Comparison of ENCODE assay signal across 8 cellular contexts in genomic region chr4:1351854-1352633, GRCh38. TPM values are rescaled to one million over a fixed set of nuclear protein-coding genes. Genes with fewer than 3 reads are reported as not detected.
DNase-seq lines count a peak whose midpoint lies in the region; ATAC-seq and TF ChIP-seq lines count a peak whose summit lies in the region.

No MANE protein-coding gene starts in this region.

- WGBS in right lobe of liver (ENCODE audit: insufficient coverage, low coverage, low lambda C conversion rate, missing lambda C conversion rate): 6% methylated on average over 11 of the region's 26 CpGs

- intact Hi-C loops in activated CD4-positive, alpha-beta T cell treated with anti-CD3 and anti-CD28 coated beads, Interleukin-2, amount 10 ng/mL, durations not matched to agents 24 days and 14 days (cut with micrococcal nuclease): loop anchor here (1.0 kb wide), 2 partner anchors 185 to 222 kb away; no protein-coding TSS in a partner anchor
- intact Hi-C loops in right lobe of liver (cut with DNase I): loop anchor here (5.0 to 10.0 kb wide), 3 partner anchors 163 to 275 kb away; no protein-coding TSS in a partner anchor

- H3K4me1 ChIP-seq in GM23338 (ENCODE audit: insufficient read depth): peaks cover 8% of the 10 kb centered on the region
- H3K4me1 ChIP-seq in right lobe of liver: peaks cover 0 to 11% (median 4%) of the 10 kb centered on the region in 4 donors

- 0 out of 2 replicates have a peak, but pooled peaks cover 3% of the 10 kb centered on the region for H4K20me1 ChIP-seq in GM23338 (replicated peaks; ENCODE audit: insufficient read depth)

- TF ChIP-seq POLR2A in right lobe of liver (IDR thresholded peaks at IDR 0.05): no peak

- peak; percentile 95 for TF ChIP-seq CTCF in AG09309 (IDR thresholded peaks at IDR 0.05; ENCODE audit: control insufficient read depth, insufficient read depth, low read depth, low read length, missing control alignments)
- TF ChIP-seq CTCF in GM23338 (conservative IDR thresholded peaks at IDR 0.05; ENCODE audit: low read depth in 2 of 2): peak; percentile 81 to 96
- TF ChIP-seq CTCF in chondrocyte (IDR thresholded peaks at IDR 0.05): peak; percentile 97
- peak; percentile 82 to 99 (median 96) for TF ChIP-seq CTCF in right lobe of liver (IDR thresholded peaks at IDR 0.05)

- H3K9me3 Mint-ChIP-seq in GM23338 (no peaks in the 10 kb centered on the region), chondrocyte (ENCODE audit: low read depth) (no peaks in the 10 kb centered on the region)
- no peaks in the 10 kb centered on the region for H3K9me3 Mint-ChIP-seq in activated CD4-positive, alpha-beta T cell treated with anti-CD3 and anti-CD28 coated beads, Interleukin-2, amount 10 ng/mL, durations not matched to agents 24 days and 14 days

- H3K4me2 ChIP-seq in GM23338: no peak overlapping the region

- H3K4me1 Mint-ChIP-seq in GM23338: peaks cover 13% of the 10 kb centered on the region
- H3K4me1 Mint-ChIP-seq in activated CD4-positive, alpha-beta T cell treated with anti-CD3 and anti-CD28 coated beads, Interleukin-2, amount 10 ng/mL, durations not matched to agents 24 days and 14 days: peaks cover 22% of the 10 kb centered on the region
- H3K4me1 Mint-ChIP-seq in chondrocyte (ENCODE audit: low read depth): peaks cover 30% of the 10 kb centered on the region

- H3K9me2 ChIP-seq in GM23338 (ENCODE audit: insufficient read depth): no peaks in the 10 kb centered on the region

- H3K27ac ChIP-seq in GM23338 (ENCODE audit: low read depth) (no peak overlapping the region), right lobe of liver (no peak overlapping the region)

- no peaks in the 10 kb centered on the region for H3K9me3 ChIP-seq in right lobe of liver

- H3K36me3 Mint-ChIP-seq in GM23338 (ENCODE audit: low read depth) (peaks cover 25% of the 10 kb centered on the region), chondrocyte (ENCODE audit: low read depth) (peaks cover 7% of the 10 kb centered on the region)
- peaks cover 11% of the 10 kb centered on the region for H3K36me3 Mint-ChIP-seq in activated CD4-positive, alpha-beta T cell treated with anti-CD3 and anti-CD28 coated beads, Interleukin-2, amount 10 ng/mL, durations not matched to agents 24 days and 14 days (ENCODE audit: low read depth)

- ATAC-seq in GM23338 (peak; percentile 51), right lobe of liver (peak; percentile 55 to 58 (median 55)), GM21717 (IDR thresholded peaks at IDR 0.05; ENCODE audit: unreplicated experiment) (no peak)

- no peak for DNase-seq in AG09309 (ENCODE audit: low read depth)
- DNase-seq in GM23338 (ENCODE audit: low spot score): peak; percentile 96
- peak; percentile 33 for DNase-seq in NCI-H2227 treated with DMSO at 0.1 percent for 48 hours (lab: John Stamatoyannopoulos, UW)
- DNase-seq in activated CD4-positive, alpha-beta T cell treated with anti-CD3 and anti-CD28 coated beads, Interleukin-2, amount 10 ng/mL, durations not matched to agents 24 days and 14 days: peak; percentile 97
- no peak for DNase-seq in chondrocyte (ENCODE audit: low spot score)
- DNase-seq in right lobe of liver: peak; percentile 87 to 88 (median 88)
- peak; percentile 86 to 97 for DNase-seq in stimulated activated CD4-positive, alpha-beta T cell treated with anti-CD3 and anti-CD28 coated beads, Interleukin-4, amount 100 ng/mL, for 48 hours (ENCODE audit: low read depth in 2 of 2)

- H3K36me3 ChIP-seq in GM23338 (ENCODE audit: insufficient read depth): no peaks in the 10 kb centered on the region
- H3K36me3 ChIP-seq in right lobe of liver: peaks cover 0 to 17% (median 3%) of the 10 kb centered on the region in 4 donors

- H2AFZ ChIP-seq in GM23338: no peak overlapping the region

- H3K27me3 ChIP-seq in GM23338 (ENCODE audit: insufficient read depth) (no peaks in the 10 kb centered on the region), right lobe of liver (no peaks in the 10 kb centered on the region)

- no peak overlapping the region for H3K27ac Mint-ChIP-seq in GM23338
- peak overlapping the region; percentile 72 for H3K27ac Mint-ChIP-seq in activated CD4-positive, alpha-beta T cell treated with anti-CD3 and anti-CD28 coated beads, Interleukin-2, amount 10 ng/mL, durations not matched to agents 24 days and 14 days
- H3K27ac Mint-ChIP-seq in chondrocyte (ENCODE audit: unreplicated experiment): peak overlapping the region; percentile 59

- peaks cover 16% of the 10 kb centered on the region for H3K27me3 Mint-ChIP-seq in GM23338 (ENCODE audit: insufficient read depth, low read depth, poor library complexity)
- H3K27me3 Mint-ChIP-seq in activated CD4-positive, alpha-beta T cell treated with anti-CD3 and anti-CD28 coated beads, Interleukin-2, amount 10 ng/mL, durations not matched to agents 24 days and 14 days: no peaks in the 10 kb centered on the region
- H3K27me3 Mint-ChIP-seq in chondrocyte (ENCODE audit: low read depth): no peaks in the 10 kb centered on the region

- H3K4me3 Mint-ChIP-seq in GM23338 (no peak overlapping the region), chondrocyte (ENCODE audit: unreplicated experiment) (no peak overlapping the region)
- no peak overlapping the region for H3K4me3 Mint-ChIP-seq in activated CD4-positive, alpha-beta T cell treated with anti-CD3 and anti-CD28 coated beads, Interleukin-2, amount 10 ng/mL, durations not matched to agents 24 days and 14 days

- H3K4me3 ChIP-seq in AG09309 (ENCODE audit: control insufficient read depth, low read depth, low read length) (no peak overlapping the region), GM23338 (no peak overlapping the region), right lobe of liver (no peak overlapping the region)

- no peaks in the 10 kb centered on the region; the same call in 1 of the 2 replicates for H3K79me2 ChIP-seq in GM23338 (replicated peaks; ENCODE audit: insufficient read depth)

- no peaks in the 10 kb centered on the region; the same call in 1 of the 2 replicates for H3F3A ChIP-seq in GM23338 (replicated peaks; ENCODE audit: low read depth)

TF ChIP-seq in GM23338, 12 proteins besides CTCF, POLR2A, EP300 and RAD21:
- TF ChIP-seq CREB1 (CRISPR knock-in tag; IDR thresholded peaks at IDR 0.05; ENCODE audit: low read depth) (no peak), EZH2 (IDR thresholded peaks at IDR 0.05; ENCODE audit: low read depth, unreplicated experiment) (no peak), ZNF114 (CRISPR knock-in tag; IDR thresholded peaks at IDR 0.05) (no peak), NANOG (IDR thresholded peaks at IDR 0.05; ENCODE audit: borderline replicate concordance) (no peak)
- TF ChIP-seq, protein P1, sequence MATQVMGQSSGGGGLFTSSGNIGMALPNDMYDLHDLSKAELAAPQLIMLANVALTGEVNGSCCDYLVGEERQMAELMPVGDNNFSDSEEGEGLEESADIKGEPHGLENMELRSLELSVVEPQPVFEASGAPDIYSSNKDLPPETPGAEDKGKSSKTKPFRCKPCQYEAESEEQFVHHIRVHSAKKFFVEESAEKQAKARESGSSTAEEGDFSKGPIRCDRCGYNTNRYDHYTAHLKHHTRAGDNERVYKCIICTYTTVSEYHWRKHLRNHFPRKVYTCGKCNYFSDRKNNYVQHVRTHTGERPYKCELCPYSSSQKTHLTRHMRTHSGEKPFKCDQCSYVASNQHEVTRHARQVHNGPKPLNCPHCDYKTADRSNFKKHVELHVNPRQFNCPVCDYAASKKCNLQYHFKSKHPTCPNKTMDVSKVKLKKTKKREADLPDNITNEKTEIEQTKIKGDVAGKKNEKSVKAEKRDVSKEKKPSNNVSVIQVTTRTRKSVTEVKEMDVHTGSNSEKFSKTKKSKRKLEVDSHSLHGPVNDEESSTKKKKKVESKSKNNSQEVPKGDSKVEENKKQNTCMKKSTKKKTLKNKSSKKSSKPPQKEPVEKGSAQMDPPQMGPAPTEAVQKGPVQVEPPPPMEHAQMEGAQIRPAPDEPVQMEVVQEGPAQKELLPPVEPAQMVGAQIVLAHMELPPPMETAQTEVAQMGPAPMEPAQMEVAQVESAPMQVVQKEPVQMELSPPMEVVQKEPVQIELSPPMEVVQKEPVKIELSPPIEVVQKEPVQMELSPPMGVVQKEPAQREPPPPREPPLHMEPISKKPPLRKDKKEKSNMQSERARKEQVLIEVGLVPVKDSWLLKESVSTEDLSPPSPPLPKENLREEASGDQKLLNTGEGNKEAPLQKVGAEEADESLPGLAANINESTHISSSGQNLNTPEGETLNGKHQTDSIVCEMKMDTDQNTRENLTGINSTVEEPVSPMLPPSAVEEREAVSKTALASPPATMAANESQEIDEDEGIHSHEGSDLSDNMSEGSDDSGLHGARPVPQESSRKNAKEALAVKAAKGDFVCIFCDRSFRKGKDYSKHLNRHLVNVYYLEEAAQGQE (IDR thresholded peaks at IDR 0.05; ENCODE audit: unreplicated experiment): no peak
TF ChIP-seq in GM23338: peak in this region for 0.

RNA-seq across cellular contexts. Expression of gene UVSSA, which starts 5.0 kb away (rescaled TPM):
- 11.8 and 27.7 TPM in 2 replicates for total RNA-seq in GM23338 (2014; rRNA removed; shearing (Covaris generic))
- 5.9 and 6.5 TPM in 2 replicates for polyA plus RNA-seq in GM23338 (2016; fragmentation: Nextera tagmentation; extraction: Ambion mirVana)
- total RNA-seq in activated CD4-positive, alpha-beta T cell treated with anti-CD3 and anti-CD28 coated beads, Interleukin-2, amount 10 ng/mL, durations not matched to agents 24 days and 14 days: 28.3 and 28.4 TPM in 2 replicates
- 20.7 to 35.1 TPM (median 20.9 TPM) in 3 replicates for total RNA-seq in chondrocyte
- 10 to 100 TPM in 3 of 6 experiments, 1 to 10 TPM in 3; 9.1 to 14.5 (median 11.3) TPM for total RNA-seq in right lobe of liver

RNA-seq across cellular contexts. Expression of gene NKX1-1, which starts 54.2 kb away (rescaled TPM):
- total RNA-seq in GM23338 (2014; rRNA removed; shearing (Covaris generic)): not detected in 2 replicates
- not detected in 2 replicates for polyA plus RNA-seq in GM23338 (2016; fragmentation: Nextera tagmentation; extraction: Ambion mirVana)
- not detected in 2 replicates for total RNA-seq in activated CD4-positive, alpha-beta T cell treated with anti-CD3 and anti-CD28 coated beads, Interleukin-2, amount 10 ng/mL, durations not matched to agents 24 days and 14 days
- total RNA-seq in chondrocyte: not detected in 3 replicates
- not detected for total RNA-seq in right lobe of liver

Comparison
In these comparisons a context has a peak if more than half of its experiments do, and no peak if none do; other contexts are left out.
1. DNase-seq: peak in GM23338 (single experiment), NCI-H2227 treated with DMSO at 0.1 percent for 48 hours (single experiment), activated CD4-positive, alpha-beta T cell treated with anti-CD3 and anti-CD28 coated beads, Interleukin-2, amount 10 ng/mL, durations not matched to agents 24 days and 14 days (single experiment), right lobe of liver (3 of 3) and stimulated activated CD4-positive, alpha-beta T cell treated with anti-CD3 and anti-CD28 coated beads, Interleukin-4, amount 100 ng/mL, for 48 hours (2 of 2); none in AG09309 (single experiment) and chondrocyte (single experiment).
2. Peak in every context shown above with its lines, with median percentiles within 50 percentile points of each other: CTCF ChIP-seq.